Comparison of ENCODE assay signal across 21 cellular contexts in genomic region chr16:86572041-86572521, GRCh38. TPM values are rescaled to one million over a fixed set of nuclear protein-coding genes. Genes with fewer than 3 reads are reported as not detected.
DNase-seq lines count a peak whose midpoint lies in the region; ATAC-seq and TF ChIP-seq lines count a peak whose summit lies in the region.
"Had no signal": no experiment of that assay in that cellular context is flagged by ENCODE, and none has a peak within 500 bp of the region (broad histone marks: within the 10 kb centered on the region; RNA-seq: fewer than 3 reads in every experiment).

No MANE protein-coding gene starts in this region.

- H2BK120ac ChIP-seq in H9 (ENCODE audit: low read depth, low read length, poor library complexity, severe bottlenecking): no peak overlapping the region

- no peak overlapping the region for H3T11ph ChIP-seq in H9 (ENCODE audit: low read length)

- H2AK5ac ChIP-seq in H9 (ENCODE audit: insufficient read length, low read length): no peak overlapping the region

- no peak overlapping the region for H3K14ac ChIP-seq in H9 (ENCODE audit: insufficient read depth, low read length)

- no peak overlapping the region for H3K4me3 Mint-ChIP-seq in H9
- H3K4me3 Mint-ChIP-seq: activated CD4-positive, alpha-beta T cell treated with anti-CD3 and anti-CD28 coated beads, Interleukin-2, amount 10 ng/mL, durations not matched to agents 7 days and 5 days; activated naive CD8-positive, alpha-beta T cell treated with anti-CD3 and anti-CD28 coated beads, Interleukin-2, amount 50 U/mL, for 24 hours; B cell; stimulated activated naive CD8-positive, alpha-beta T cell treated with anti-CD3 and anti-CD28 coated beads, Interleukin-15, amount 100 ng/mL, for 72 hours had no signal

- peaks cover 96% of the 10 kb centered on the region for H3K27me3 Mint-ChIP-seq in H9 (ENCODE audit: low read depth)

- no peak overlapping the region for H2AFZ ChIP-seq in H9 (ENCODE audit: low read length)

- no peaks in the 10 kb centered on the region for H3K79me1 ChIP-seq in H9 (ENCODE audit: insufficient read depth, low read depth, low read length, poor library complexity, severe bottlenecking)

- H3K23me2 ChIP-seq in H9 (ENCODE audit: insufficient read length, low read depth, low read length, poor library complexity, severe bottlenecking): peaks cover 11% of the 10 kb centered on the region

- H3K56ac ChIP-seq in H9 (ENCODE audit: insufficient read length, low read depth, low read length): no peak overlapping the region

- H3K23ac ChIP-seq in H9 (ENCODE audit: insufficient read length, low read depth, low read length): no peak overlapping the region

- TF ChIP-seq CTCF in H9 (conservative IDR thresholded peaks at IDR 0.05) (no peak), fibroblast of mammary gland (conservative IDR thresholded peaks at IDR 0.05; ENCODE audit: control insufficient read depth, insufficient read depth, low read depth, low read length) (no peak)

- peaks cover 2 to 3% of the 10 kb centered on the region in 2 experiments; a peak in 4 of 5 replicates for H3K9me3 Mint-ChIP-seq in H9
- H3K9me3 Mint-ChIP-seq: activated CD4-positive, alpha-beta T cell treated with anti-CD3 and anti-CD28 coated beads, Interleukin-2, amount 10 ng/mL, durations not matched to agents 7 days and 5 days; activated naive CD8-positive, alpha-beta T cell treated with anti-CD3 and anti-CD28 coated beads, Interleukin-2, amount 50 U/mL, for 24 hours; stimulated activated naive CD8-positive, alpha-beta T cell treated with anti-CD3 and anti-CD28 coated beads, Interleukin-15, amount 100 ng/mL, for 72 hours had no signal

- H4K91ac ChIP-seq in H9 (ENCODE audit: insufficient read length, low read depth, low read length): no peak overlapping the region

- no peak overlapping the region for H2BK20ac ChIP-seq in H9 (ENCODE audit: low read depth, low read length, poor library complexity, severe bottlenecking)

- no peak overlapping the region for H3K4me3 ChIP-seq in SJSA1
- H3K4me3 ChIP-seq in fibroblast of mammary gland (ENCODE audit: control insufficient read depth, low read depth, low read length): peak overlapping the region; percentile 87

- H3K79me2 ChIP-seq in H9 (ENCODE audit: insufficient read depth, low read length): no peaks in the 10 kb centered on the region

- no peaks in the 10 kb centered on the region for H4K20me1 ChIP-seq in H9 (ENCODE audit: control insufficient read depth, insufficient read depth, insufficient read length)

- H2BK12ac ChIP-seq in H9 (ENCODE audit: insufficient read length, low read depth, low read length): no peak overlapping the region

- H3K27ac ChIP-seq in H9 (ENCODE audit: insufficient read length, low read depth, low read length) (no peak overlapping the region), SJSA1 (peak overlapping the region; percentile 82; the same call in 1 of the 2 replicates)

- no peaks in the 10 kb centered on the region; a peak in 2 of 7 replicates for H3K36me3 Mint-ChIP-seq in H9 (ENCODE audit: insufficient read depth in 1 of 3, low read depth in 3 of 3)

- H4K8ac ChIP-seq in H9 (replicated peaks; ENCODE audit: insufficient read length, low read depth, low read length): no peak overlapping the region

- no peak overlapping the region for H3K9ac ChIP-seq in H9 (ENCODE audit: extremely low read depth, insufficient read length, low read length)

- DNase-seq in H9: peak; percentile 33
- DNase-seq in SJSA1 (ENCODE audit: low read depth in 1 of 2, low spot score in 2 of 2): no peak
- no peak for DNase-seq in fibroblast of mammary gland (ENCODE audit: low read depth)
- peak; percentile 47 for DNase-seq in sciatic nerve (ENCODE audit: low spot score)
- DNase-seq in NCI-H1092 (lab: John Stamatoyannopoulos, UW): no peak
- DNase-seq in superior temporal gyrus (ENCODE audit: extremely low spot score): no peak
- no peak for DNase-seq in C1 segment of cervical spinal cord (lab: John Stamatoyannopoulos, UW)
- no peak for DNase-seq in activated CD4-positive, alpha-beta T cell treated with anti-CD3 and anti-CD28 coated beads for 48 hours
- DNase-seq: activated CD4-positive, alpha-beta T cell treated with anti-CD3 and anti-CD28 coated beads, Interleukin-2, amount 10 ng/mL, durations not matched to agents 7 days and 5 days; activated CD8-positive, alpha-beta memory T cell treated with anti-CD3 and anti-CD28 coated beads, Interleukin-2, amount 50 U/mL, for 4 hours; activated naive CD8-positive, alpha-beta T cell treated with anti-CD3 and anti-CD28 coated beads, Interleukin-2, amount 50 U/mL, for 24 hours; foreskin melanocyte; NCI-H1092 treated with DMSO at 0.1 percent for 48 hours; NCI-H2081; NCI-H510A; NK-92 treated with Interleukin-12 subunit alpha and Interleukin-12 subunit beta, amount 100 ng/mL, for 24 hours; small intestine; stimulated activated CD4-positive, alpha-beta T cell treated with anti-CD3 and anti-CD28 coated beads, Interleukin-2, amount 100 ng/mL, for 48 hours; stimulated activated naive CD8-positive, alpha-beta T cell treated with anti-CD3 and anti-CD28 coated beads, Interleukin-15, amount 100 ng/mL, for 72 hours had no signal

- no peak overlapping the region for H2BK5ac ChIP-seq in H9 (ENCODE audit: insufficient read length, low read length)

- H3K4me1 ChIP-seq in H9 (ENCODE audit: insufficient read depth, low read length): peaks cover 8% of the 10 kb centered on the region; the same call in 1 of the 2 replicates
- H3K4me1 ChIP-seq in SJSA1 (replicated peaks): peaks cover 49% of the 10 kb centered on the region

- no peak overlapping the region for H3K4me2 ChIP-seq in H9 (ENCODE audit: insufficient read depth, insufficient read length, low read length)

- no peak overlapping the region for H2BK15ac ChIP-seq in H9 (ENCODE audit: low read depth, low read length)

- no peak overlapping the region for H3K4ac ChIP-seq in H9 (ENCODE audit: low read depth, low read length)

- no peak overlapping the region for H3K27ac Mint-ChIP-seq in H9
- H3K27ac Mint-ChIP-seq: activated CD4-positive, alpha-beta T cell treated with anti-CD3 and anti-CD28 coated beads, Interleukin-2, amount 10 ng/mL, durations not matched to agents 7 days and 5 days; activated naive CD8-positive, alpha-beta T cell treated with anti-CD3 and anti-CD28 coated beads, Interleukin-2, amount 50 U/mL, for 24 hours; B cell; stimulated activated naive CD8-positive, alpha-beta T cell treated with anti-CD3 and anti-CD28 coated beads, Interleukin-15, amount 100 ng/mL, for 72 hours had no signal

- H3K4me1 Mint-ChIP-seq in H9: peaks cover 33 to 44% of the 10 kb centered on the region in 2 experiments

- H3K27me3 ChIP-seq in H9 (ENCODE audit: insufficient read depth, low read length) (peaks cover 85% of the 10 kb centered on the region), SJSA1 (replicated peaks) (no peaks in the 10 kb centered on the region)

- no peak overlapping the region for H3K18ac ChIP-seq in H9 (ENCODE audit: insufficient read length, low read depth, low read length)

- intact Hi-C loops in sciatic nerve (cut with DNase I): loop anchor here (10.0 kb wide), 1 partner anchor 183 kb away; no protein-coding TSS in a partner anchor

- ATAC-seq in sciatic nerve: no peak
- ATAC-seq: activated naive CD8-positive, alpha-beta T cell treated with anti-CD3 and anti-CD28 coated beads, Interleukin-2, amount 50 U/mL, for 24 hours; stimulated activated naive CD8-positive, alpha-beta T cell treated with anti-CD3 and anti-CD28 coated beads, Interleukin-15, amount 100 ng/mL, for 72 hours had no signal

- H3K9me3 ChIP-seq in H9 (ENCODE audit: control insufficient read depth, low read depth, low read length) (no peaks in the 10 kb centered on the region), SJSA1 (replicated peaks) (0 out of 2 replicates have a peak, but pooled peaks cover 2% of the 10 kb centered on the region)

- H4K5ac ChIP-seq in H9 (ENCODE audit: insufficient read length, low read depth, low read length): no peak overlapping the region

- WGBS in H9 (ENCODE audit: extremely low coverage, insufficient read length, low lambda C conversion rate): no CpG with 5 or more reads among the region's 12 CpGs

- H3K36me3 ChIP-seq in SJSA1: peaks cover 95% of the 10 kb centered on the region

RNA-seq across cellular contexts. Expression of gene FOXC2, which starts 5.5 kb away (rescaled TPM):
- 0.07 TPM in 1 of 2 replicates, not detected in the other for total RNA-seq in H9 (2021)
- total RNA-seq in SJSA1 (2014; rRNA removed; shearing (Covaris generic)): 3.9 and 5.5 TPM in 2 replicates
- total RNA-seq in sciatic nerve: 20.0 TPM
- total RNA-seq: activated CD4-positive, alpha-beta T cell treated with anti-CD3 and anti-CD28 coated beads, Interleukin-2, amount 10 ng/mL, durations not matched to agents 7 days and 5 days; B cell; HT-29 had no signal

RNA-seq across cellular contexts. Expression of gene FOXL1, which starts 6.3 kb away (rescaled TPM):
- total RNA-seq in H9 (2021): 0.09 and 0.18 TPM in 2 replicates
- total RNA-seq in SJSA1 (2014; rRNA removed; shearing (Covaris generic)): 39.4 and 43.2 TPM in 2 replicates
- 7.5 TPM for total RNA-seq in sciatic nerve
- total RNA-seq: activated CD4-positive, alpha-beta T cell treated with anti-CD3 and anti-CD28 coated beads, Interleukin-2, amount 10 ng/mL, durations not matched to agents 7 days and 5 days; B cell had no signal

RNA-seq across cellular contexts. Expression of gene MTHFSD, which starts 17.0 kb away (rescaled TPM):
- total RNA-seq in H9 (2021) (3.4 and 4.7 TPM in 2 replicates), sciatic nerve (19.2 TPM)
- 9.4 and 11.7 TPM in 2 replicates for total RNA-seq in SJSA1 (2014; rRNA removed; shearing (Covaris generic))

Comparison
In these comparisons a context has a peak if more than half of its experiments do, and no peak if none do; other contexts are left out.
1. DNase-seq: peak in H9 (single experiment) and sciatic nerve (single experiment); none in SJSA1 (0 of 2), fibroblast of mammary gland (single experiment), NCI-H1092 (single experiment), superior temporal gyrus (single experiment), C1 segment of cervical spinal cord (0 of 14) and activated CD4-positive, alpha-beta T cell treated with anti-CD3 and anti-CD28 coated beads for 48 hours (single experiment).